12 cellular contexts compared by ENCODE assay signal in the genomic region with DNA sequence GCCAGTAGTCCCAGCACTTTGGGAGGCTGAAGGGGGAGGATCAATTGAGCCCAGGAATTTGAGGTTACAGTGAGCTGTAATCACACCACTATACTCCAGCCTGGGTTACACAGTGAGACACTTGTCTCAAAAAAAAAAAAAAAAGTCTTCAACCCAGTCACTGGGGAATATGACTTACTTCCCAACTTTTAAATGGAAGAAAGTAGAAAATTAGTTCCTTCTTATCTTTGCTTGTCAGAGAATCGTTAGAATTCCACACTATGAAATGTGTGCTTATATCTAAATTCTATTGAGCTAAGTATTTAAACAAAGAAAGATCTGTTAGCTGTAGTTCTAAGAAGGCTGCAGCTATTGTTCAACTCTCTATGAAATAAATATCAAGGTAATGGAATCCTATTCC. TPM values are rescaled to one million over a fixed set of nuclear protein-coding genes. Genes with fewer than 3 reads are reported as not detected.
"Had no signal": no experiment of that assay in that cellular context is flagged by ENCODE, and none has a peak within 500 bp of the region (broad histone marks: within the 10 kb centered on the region; RNA-seq: fewer than 3 reads in every experiment).

No MANE protein-coding gene starts in this region.

- FAIRE-seq: H1, H54 had no signal

- H3K9me3 ChIP-seq: HAP-1 had no signal

- H3K4me1 ChIP-seq: HAP-1 had no signal

- H2AFZ ChIP-seq: GM23248, GM23338 had no signal

- H3K4me2 ChIP-seq: GM23338 had no signal

- H3K27ac ChIP-seq: GM23248 had no signal

- DNase-seq: GM23248, GOT3, H7, H9, HCEC 1CT, HFFc6 had no signal

- ATAC-seq: GM23338, HCT116 had no signal

- H3K36me3 ChIP-seq: HAP-1 had no signal

- H3K9ac ChIP-seq: GM23248 had no signal

- H3K4me3 ChIP-seq: GM23248, GM23338, HAP-1 had no signal

RNA-seq across cellular contexts. Expression of a gene that starts 42.4 kb away (rescaled TPM):
- total RNA-seq: GM23248, GM23338, H1, H4, H7, H9, HFFc6 had no signal
- polyA plus RNA-seq: GM23248, H1 had no signal

RNA-seq across cellular contexts. Expression of a gene that starts 42.6 kb away (rescaled TPM):
- total RNA-seq: GM23248, H1, H4, H7, H9, HFFc6 had no signal
- polyA plus RNA-seq: H1 had no signal
